In the genomic region with DNA sequence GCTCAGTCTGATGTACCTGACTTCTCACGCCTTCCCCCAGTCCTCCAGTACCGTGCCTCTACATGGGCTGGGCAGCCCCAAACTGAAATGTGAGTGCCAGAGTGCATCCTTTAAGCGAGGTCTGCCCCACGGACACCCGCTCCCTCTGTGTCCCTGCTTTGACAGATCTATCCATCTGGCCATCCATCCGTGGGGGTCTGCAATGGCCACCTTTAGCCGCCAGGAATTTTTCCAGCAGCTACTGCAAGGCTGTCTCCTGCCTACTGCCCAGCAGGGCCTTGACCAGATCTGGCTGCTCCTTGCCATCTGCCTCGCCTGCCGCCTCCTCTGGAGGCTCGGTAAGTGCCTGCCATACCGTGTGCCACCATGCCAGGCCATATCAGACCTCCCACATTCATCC, we compare ENCODE assay signal across 2 cellular contexts.
TF ChIP-seq lines count a peak whose summit lies in the region.

No MANE protein-coding gene starts in this region.

TF ChIP-seq in SK-N-SH, 30 proteins besides CTCF, POLR2A, EP300 and RAD21:
- TF ChIP-seq RFX5 (IDR thresholded peaks at IDR 0.05; ENCODE audit: low read length): no peak
- TF ChIP-seq MXI1 (IDR thresholded peaks at IDR 0.05; ENCODE audit: low read depth, low read length): no peak
- TF ChIP-seq, protein P1, sequence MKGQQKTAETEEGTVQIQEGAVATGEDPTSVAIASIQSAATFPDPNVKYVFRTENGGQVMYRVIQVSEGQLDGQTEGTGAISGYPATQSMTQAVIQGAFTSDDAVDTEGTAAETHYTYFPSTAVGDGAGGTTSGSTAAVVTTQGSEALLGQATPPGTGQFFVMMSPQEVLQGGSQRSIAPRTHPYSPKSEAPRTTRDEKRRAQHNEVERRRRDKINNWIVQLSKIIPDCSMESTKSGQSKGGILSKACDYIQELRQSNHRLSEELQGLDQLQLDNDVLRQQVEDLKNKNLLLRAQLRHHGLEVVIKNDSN (IDR thresholded peaks at IDR 0.05; ENCODE audit: borderline replicate concordance, low read depth): no peak
- no peak for TF ChIP-seq JUND (IDR thresholded peaks at IDR 0.05)
- TF ChIP-seq, protein P2, sequence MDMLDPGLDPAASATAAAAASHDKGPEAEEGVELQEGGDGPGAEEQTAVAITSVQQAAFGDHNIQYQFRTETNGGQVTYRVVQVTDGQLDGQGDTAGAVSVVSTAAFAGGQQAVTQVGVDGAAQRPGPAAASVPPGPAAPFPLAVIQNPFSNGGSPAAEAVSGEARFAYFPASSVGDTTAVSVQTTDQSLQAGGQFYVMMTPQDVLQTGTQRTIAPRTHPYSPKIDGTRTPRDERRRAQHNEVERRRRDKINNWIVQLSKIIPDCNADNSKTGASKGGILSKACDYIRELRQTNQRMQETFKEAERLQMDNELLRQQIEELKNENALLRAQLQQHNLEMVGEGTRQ (IDR thresholded peaks at IDR 0.05; ENCODE audit: borderline replicate concordance, low read depth, low read length): no peak
- TF ChIP-seq TAF1 (IDR thresholded peaks at IDR 0.05; ENCODE audit: borderline replicate concordance, low read depth, low read length): no peak
- TF ChIP-seq NFIC (IDR thresholded peaks at IDR 0.05; ENCODE audit: borderline replicate concordance): no peak
- TF ChIP-seq, protein P3, sequence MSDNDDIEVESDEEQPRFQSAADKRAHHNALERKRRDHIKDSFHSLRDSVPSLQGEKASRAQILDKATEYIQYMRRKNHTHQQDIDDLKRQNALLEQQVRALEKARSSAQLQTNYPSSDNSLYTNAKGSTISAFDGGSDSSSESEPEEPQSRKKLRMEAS (IDR thresholded peaks at IDR 0.05; ENCODE audit: low read depth): no peak
- no peak for TF ChIP-seq YY1 (IDR thresholded peaks at IDR 0.05; ENCODE audit: low read depth)
- no peak for TF ChIP-seq ELF1 (IDR thresholded peaks at IDR 0.05)
- TF ChIP-seq NRF1 (IDR thresholded peaks at IDR 0.05; ENCODE audit: low read depth, low read length): no peak
- no peak for TF ChIP-seq RXRA (IDR thresholded peaks at IDR 0.05; ENCODE audit: borderline replicate concordance, low read depth)
- TF ChIP-seq, protein P4, sequence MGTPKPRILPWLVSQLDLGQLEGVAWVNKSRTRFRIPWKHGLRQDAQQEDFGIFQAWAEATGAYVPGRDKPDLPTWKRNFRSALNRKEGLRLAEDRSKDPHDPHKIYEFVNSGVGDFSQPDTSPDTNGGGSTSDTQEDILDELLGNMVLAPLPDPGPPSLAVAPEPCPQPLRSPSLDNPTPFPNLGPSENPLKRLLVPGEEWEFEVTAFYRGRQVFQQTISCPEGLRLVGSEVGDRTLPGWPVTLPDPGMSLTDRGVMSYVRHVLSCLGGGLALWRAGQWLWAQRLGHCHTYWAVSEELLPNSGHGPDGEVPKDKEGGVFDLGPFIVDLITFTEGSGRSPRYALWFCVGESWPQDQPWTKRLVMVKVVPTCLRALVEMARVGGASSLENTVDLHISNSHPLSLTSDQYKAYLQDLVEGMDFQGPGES (IDR thresholded peaks at IDR 0.05; ENCODE audit: low read depth, low read length): no peak
- no peak for TF ChIP-seq RCOR1 (IDR thresholded peaks at IDR 0.05; ENCODE audit: low read length)
- TF ChIP-seq FOXM1 (IDR thresholded peaks at IDR 0.05; ENCODE audit: low read depth): no peak
- TF ChIP-seq CHD2 (IDR thresholded peaks at IDR 0.05; ENCODE audit: low read length, partially characterized antibody): no peak
- no peak for TF ChIP-seq FOXJ3 (CRISPR knock-in tag; IDR thresholded peaks at IDR 0.05)
- TF ChIP-seq, protein P5, sequence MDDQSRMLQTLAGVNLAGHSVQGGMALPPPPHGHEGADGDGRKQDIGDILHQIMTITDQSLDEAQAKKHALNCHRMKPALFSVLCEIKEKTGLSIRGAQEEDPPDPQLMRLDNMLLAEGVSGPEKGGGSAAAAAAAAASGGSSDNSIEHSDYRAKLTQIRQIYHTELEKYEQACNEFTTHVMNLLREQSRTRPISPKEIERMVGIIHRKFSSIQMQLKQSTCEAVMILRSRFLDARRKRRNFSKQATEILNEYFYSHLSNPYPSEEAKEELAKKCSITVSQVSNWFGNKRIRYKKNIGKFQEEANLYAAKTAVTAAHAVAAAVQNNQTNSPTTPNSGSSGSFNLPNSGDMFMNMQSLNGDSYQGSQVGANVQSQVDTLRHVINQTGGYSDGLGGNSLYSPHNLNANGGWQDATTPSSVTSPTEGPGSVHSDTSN (IDR thresholded peaks at IDR 0.05): no peak

TF ChIP-seq in SK-N-SH treated with all-trans-retinoic acid at 6 μM for 48 hours, 23 proteins besides CTCF, POLR2A, EP300 and RAD21:
- no peak for TF ChIP-seq ZNF8 (CRISPR knock-in tag; IDR thresholded peaks at IDR 0.05)
- TF ChIP-seq CSDC2 (CRISPR knock-in tag; IDR thresholded peaks at IDR 0.05): no peak
- TF ChIP-seq, protein P6, sequence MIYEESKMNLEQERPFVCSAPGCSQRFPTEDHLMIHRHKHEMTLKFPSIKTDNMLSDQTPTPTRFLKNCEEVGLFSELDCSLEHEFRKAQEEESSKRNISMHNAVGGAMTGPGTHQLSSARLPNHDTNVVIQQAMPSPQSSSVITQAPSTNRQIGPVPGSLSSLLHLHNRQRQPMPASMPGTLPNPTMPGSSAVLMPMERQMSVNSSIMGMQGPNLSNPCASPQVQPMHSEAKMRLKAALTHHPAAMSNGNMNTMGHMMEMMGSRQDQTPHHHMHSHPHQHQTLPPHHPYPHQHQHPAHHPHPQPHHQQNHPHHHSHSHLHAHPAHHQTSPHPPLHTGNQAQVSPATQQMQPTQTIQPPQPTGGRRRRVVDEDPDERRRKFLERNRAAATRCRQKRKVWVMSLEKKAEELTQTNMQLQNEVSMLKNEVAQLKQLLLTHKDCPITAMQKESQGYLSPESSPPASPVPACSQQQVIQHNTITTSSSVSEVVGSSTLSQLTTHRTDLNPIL (CRISPR knock-in tag; IDR thresholded peaks at IDR 0.05; ENCODE audit: low read depth): no peak
- no peak for TF ChIP-seq ZFP3 (CRISPR knock-in tag; IDR thresholded peaks at IDR 0.05)
- TF ChIP-seq, protein P7, sequence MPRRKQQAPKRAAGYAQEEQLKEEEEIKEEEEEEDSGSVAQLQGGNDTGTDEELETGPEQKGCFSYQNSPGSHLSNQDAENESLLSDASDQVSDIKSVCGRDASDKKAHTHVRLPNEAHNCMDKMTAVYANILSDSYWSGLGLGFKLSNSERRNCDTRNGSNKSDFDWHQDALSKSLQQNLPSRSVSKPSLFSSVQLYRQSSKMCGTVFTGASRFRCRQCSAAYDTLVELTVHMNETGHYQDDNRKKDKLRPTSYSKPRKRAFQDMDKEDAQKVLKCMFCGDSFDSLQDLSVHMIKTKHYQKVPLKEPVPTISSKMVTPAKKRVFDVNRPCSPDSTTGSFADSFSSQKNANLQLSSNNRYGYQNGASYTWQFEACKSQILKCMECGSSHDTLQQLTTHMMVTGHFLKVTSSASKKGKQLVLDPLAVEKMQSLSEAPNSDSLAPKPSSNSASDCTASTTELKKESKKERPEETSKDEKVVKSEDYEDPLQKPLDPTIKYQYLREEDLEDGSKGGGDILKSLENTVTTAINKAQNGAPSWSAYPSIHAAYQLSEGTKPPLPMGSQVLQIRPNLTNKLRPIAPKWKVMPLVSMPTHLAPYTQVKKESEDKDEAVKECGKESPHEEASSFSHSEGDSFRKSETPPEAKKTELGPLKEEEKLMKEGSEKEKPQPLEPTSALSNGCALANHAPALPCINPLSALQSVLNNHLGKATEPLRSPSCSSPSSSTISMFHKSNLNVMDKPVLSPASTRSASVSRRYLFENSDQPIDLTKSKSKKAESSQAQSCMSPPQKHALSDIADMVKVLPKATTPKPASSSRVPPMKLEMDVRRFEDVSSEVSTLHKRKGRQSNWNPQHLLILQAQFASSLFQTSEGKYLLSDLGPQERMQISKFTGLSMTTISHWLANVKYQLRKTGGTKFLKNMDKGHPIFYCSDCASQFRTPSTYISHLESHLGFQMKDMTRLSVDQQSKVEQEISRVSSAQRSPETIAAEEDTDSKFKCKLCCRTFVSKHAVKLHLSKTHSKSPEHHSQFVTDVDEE (CRISPR knock-in tag; IDR thresholded peaks at IDR 0.05): no peak
